In the genomic region with DNA sequence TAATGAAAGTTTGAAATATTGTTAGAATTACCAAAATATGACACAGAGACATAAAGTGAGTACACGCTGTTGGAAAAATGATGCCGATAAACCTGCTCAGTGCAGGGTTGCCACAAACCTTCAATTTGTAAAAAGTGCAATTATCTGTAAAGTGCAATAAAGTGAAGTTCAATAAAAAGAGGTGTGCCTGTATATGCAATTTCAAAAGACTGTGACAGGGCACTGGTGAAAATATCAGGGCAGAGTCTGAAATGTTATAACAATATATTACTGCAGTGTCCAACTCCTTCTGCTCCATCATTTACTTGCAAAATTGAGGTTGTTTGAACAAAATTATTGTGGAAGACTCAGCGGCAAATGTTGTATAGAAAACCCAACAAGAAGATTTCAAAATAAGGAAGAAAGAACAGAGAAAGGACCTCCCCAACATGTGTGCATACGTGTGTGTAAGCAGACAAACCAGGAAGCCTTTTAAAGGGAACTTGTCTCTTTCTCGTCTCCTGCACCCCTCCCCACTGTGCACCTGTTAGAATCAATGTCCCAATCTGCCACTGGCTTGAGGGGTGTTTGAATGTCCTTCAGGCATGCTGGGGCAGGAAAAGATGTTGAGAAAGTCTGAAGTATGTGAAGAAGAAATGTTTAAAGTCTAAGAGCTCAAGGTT, we compare ENCODE assay signal across 27 cellular contexts.
DNase-seq lines count a peak whose midpoint lies in the region; ATAC-seq, FAIRE-seq and TF ChIP-seq lines count a peak whose summit lies in the region.
"Had no signal": no experiment of that assay in that cellular context is flagged by ENCODE, and none has a peak within 500 bp of the region (broad histone marks: within the 10 kb centered on the region; RNA-seq: fewer than 3 reads in every experiment).

No MANE protein-coding gene starts in this region.

- no peaks in the 10 kb centered on the region for H3K9me3 Mint-ChIP-seq in natural killer cell
- H3K9me3 Mint-ChIP-seq: CD8-positive, alpha-beta memory T cell had no signal

- WGBS in small intestine, 3 donors, result 22 to 63% (median 63%) methylated on average over 5 of the region's 5 CpGs
- 68 to 84% methylated on average over 5 of the region's 5 CpGs for WGBS in upper lobe of left lung, 2 donors

- peak; percentile 81 for ATAC-seq in mucosa of descending colon
- ATAC-seq in upper lobe of left lung (ENCODE audit: low FRiP score in 2 of 2), result no peak
- no peak for ATAC-seq in GM18502 (IDR thresholded peaks at IDR 0.05; ENCODE audit: poor library complexity, unreplicated experiment)
- ATAC-seq in HG03442 (IDR thresholded peaks at IDR 0.05; ENCODE audit: unreplicated experiment), result no peak
- ATAC-seq in natural killer cell, result no peak
- ATAC-seq: GM12878 had no signal

- H3K4me1 ChIP-seq in colonic mucosa (no peaks in the 10 kb centered on the region), mucosa of descending colon (ENCODE audit: low read depth) (no peaks in the 10 kb centered on the region), small intestine (ENCODE audit: control insufficient read depth in 2 of 2, insufficient read depth in 1 of 2, low read depth in 1 of 2, low read length in 1 of 2) (no peaks in the 10 kb centered on the region), upper lobe of left lung (no peaks in the 10 kb centered on the region)
- H3K4me1 ChIP-seq: BE2C, BLaER1 had no signal

- H3K4me3 ChIP-seq in colonic mucosa (no peak overlapping the region), mucosa of descending colon (no peak overlapping the region), small intestine (ENCODE audit: low read depth in 1 of 2, low read length in 2 of 2) (no peak overlapping the region), upper lobe of left lung (no peak overlapping the region)
- H3K4me3 ChIP-seq: BLaER1, GM12878 had no signal

- H3K4me3 Mint-ChIP-seq in natural killer cell, result no peak overlapping the region
- H3K4me3 Mint-ChIP-seq: CD14-positive monocyte; CD4-positive, alpha-beta memory T cell; CD4-positive, CD25-positive, alpha-beta regulatory T cell; CD8-positive, alpha-beta memory T cell had no signal

- no peak for TF ChIP-seq EP300 in upper lobe of left lung (IDR thresholded peaks at IDR 0.05)

- H3K27ac ChIP-seq in colonic mucosa, result peak overlapping the region; percentile 27
- peak overlapping the region; percentile 21 to 61 for H3K27ac ChIP-seq in small intestine (ENCODE audit: low read depth in 1 of 2, low read length in 1 of 2)
- H3K27ac ChIP-seq in upper lobe of left lung, result no peak overlapping the region
- H3K27ac ChIP-seq: BLaER1 had no signal

- H3K36me3 ChIP-seq in colonic mucosa, result no peaks in the 10 kb centered on the region
- H3K36me3 ChIP-seq in mucosa of descending colon (ENCODE audit: low read depth), result no peaks in the 10 kb centered on the region
- H3K36me3 ChIP-seq in small intestine (ENCODE audit: control insufficient read depth in 2 of 2, insufficient read depth in 2 of 2, low read length in 2 of 2), result peaks cover 0 to 2% of the 10 kb centered on the region in 2 donors
- no peaks in the 10 kb centered on the region for H3K36me3 ChIP-seq in upper lobe of left lung
- H3K36me3 ChIP-seq: BE2C, BLaER1 had no signal

- DNase-seq in colonic mucosa (no peak), mucosa of descending colon (peak in 1 of 3 donors; percentile 10), small intestine (peak; percentile 56), upper lobe of left lung (no peak), natural killer cell (no peak)
- DNase-seq: 8988T; ACHN; BE2C; C1 segment of cervical spinal cord; CD4-positive, alpha-beta memory T cell; CD4-positive, CD25-positive, alpha-beta regulatory T cell; CD8-positive, alpha-beta memory T cell; COR-L47; DMS 273 treated with DMSO at 0.1 percent for 48 hours; DMS153; DMS53; DMS79; DND-41; EL; GDM1 had no signal

- no peaks in the 10 kb centered on the region for H3K4me1 Mint-ChIP-seq in natural killer cell
- H3K4me1 Mint-ChIP-seq: CD4-positive, alpha-beta memory T cell; CD4-positive, CD25-positive, alpha-beta regulatory T cell; CD8-positive, alpha-beta memory T cell had no signal

- TF ChIP-seq CTCF in colonic mucosa (IDR thresholded peaks at IDR 0.05) (no peak), mucosa of descending colon (IDR thresholded peaks at IDR 0.05) (no peak), upper lobe of left lung (IDR thresholded peaks at IDR 0.05) (no peak), natural killer cell (IDR thresholded peaks at IDR 0.05) (no peak)

- TF ChIP-seq POLR2A in upper lobe of left lung (IDR thresholded peaks at IDR 0.05), result no peak

- no peak overlapping the region for H3K27ac Mint-ChIP-seq in natural killer cell
- H3K27ac Mint-ChIP-seq: CD14-positive monocyte; CD4-positive, alpha-beta memory T cell; CD4-positive, CD25-positive, alpha-beta regulatory T cell; CD8-positive, alpha-beta memory T cell had no signal

- no peak overlapping the region for H3K9ac ChIP-seq in colonic mucosa (ENCODE audit: low read depth in 2 of 2, low read length in 2 of 2)
- H3K9ac ChIP-seq: BLaER1 had no signal

- peak; percentile 26 for FAIRE-seq in small intestine (lab: Jason Lieb, UNC)
- FAIRE-seq: A204.1, GM12878, GM12892 had no signal

- H3K27me3 ChIP-seq in colonic mucosa, result no peaks in the 10 kb centered on the region
- no peaks in the 10 kb centered on the region for H3K27me3 ChIP-seq in small intestine (ENCODE audit: control insufficient read depth in 2 of 2, insufficient read depth in 2 of 2, low read length in 2 of 2)
- H3K27me3 ChIP-seq in upper lobe of left lung, result no peaks in the 10 kb centered on the region
- H3K27me3 ChIP-seq: BE2C had no signal

- intact Hi-C loops in colonic mucosa (cut with DNase I), result no loop called here
- intact Hi-C loops in mucosa of descending colon (cut with DNase I, micrococcal nuclease), result no loop called here
- intact Hi-C loops in natural killer cell (cut with micrococcal nuclease), result no loop called here

- peaks cover 11 to 48% of the 10 kb centered on the region in 2 donors for H3K27me3 Mint-ChIP-seq in natural killer cell (ENCODE audit: low read depth in 2 of 2)

- no peaks in the 10 kb centered on the region for H3K36me3 Mint-ChIP-seq in natural killer cell
- H3K36me3 Mint-ChIP-seq: CD14-positive monocyte; CD4-positive, alpha-beta memory T cell; CD4-positive, CD25-positive, alpha-beta regulatory T cell; CD8-positive, alpha-beta memory T cell had no signal

- H3K9me3 ChIP-seq in colonic mucosa (no peaks in the 10 kb centered on the region), mucosa of descending colon (no peaks in the 10 kb centered on the region), small intestine (ENCODE audit: control insufficient read depth, low read depth) (no peaks in the 10 kb centered on the region), upper lobe of left lung (peaks cover 0 to 10% (median 0%) of the 10 kb centered on the region in 4 donors)
- H3K9me3 ChIP-seq: BE2C had no signal

Comparison
In these comparisons a context has a peak if more than half of its experiments do, and no peak if none do; other contexts are left out.
1. H3K27ac ChIP-seq: peak in colonic mucosa (single experiment) and small intestine (2 of 2); none in upper lobe of left lung (0 of 4).